8 cellular contexts compared by ENCODE assay signal in genomic region chr2:214710729-214711128, GRCh38.
"Had no signal": no experiment of that assay in that cellular context is flagged by ENCODE, and none has a peak within 500 bp of the region (broad histone marks: within the 10 kb centered on the region; RNA-seq: fewer than 3 reads in every experiment).

No MANE protein-coding gene starts in this region.

- FAIRE-seq: G401.6, GM12878, GM12891, GM12892, GM18507, GM19239 had no signal

- ATAC-seq: GM12878 had no signal

- H3K4me3 ChIP-seq: GM12878 had no signal

- DNase-seq: GDM1, GF-D8 had no signal
